Comparison of ENCODE assay signal across 8 cellular contexts in genomic region chr11:4607782-4608666, GRCh38. TPM values are rescaled to one million over a fixed set of nuclear protein-coding genes. Genes with fewer than 3 reads are reported as not detected.
DNase-seq lines count a peak whose midpoint lies in the region; FAIRE-seq and TF ChIP-seq lines count a peak whose summit lies in the region.

Gene TRIM68, minus strand, starts transcription at chr11:4608231. Its CDS starts 2,727 bp downstream, at chr11:4605504.

- no peak within 1 kb of the TSS for H2BK12ac ChIP-seq in H9 (ENCODE audit: insufficient read length, low read depth, low read length)

- no peaks in the 10 kb centered on the region for H3K23me2 ChIP-seq in H9 (ENCODE audit: insufficient read length, low read depth, low read length, poor library complexity, severe bottlenecking)

- no peaks in the 10 kb centered on the region for H3K9me3 Mint-ChIP-seq in H9
- H3K9me3 Mint-ChIP-seq in activated naive CD4-positive, alpha-beta T cell treated with anti-CD3 and anti-CD28 coated beads, Interleukin-2, amount 50 U/mL, for 24 hours: no peaks in the 10 kb centered on the region

- H2AK5ac ChIP-seq in H9 (ENCODE audit: insufficient read length, low read length): no peak within 1 kb of the TSS

- no peak within 1 kb of the TSS for H3K56ac ChIP-seq in H9 (ENCODE audit: insufficient read length, low read depth, low read length)

- H3T11ph ChIP-seq in H9 (ENCODE audit: low read length): no peak within 1 kb of the TSS

- no peak within 1 kb of the TSS for H3K4ac ChIP-seq in H9 (ENCODE audit: low read depth, low read length)

- WGBS in H9 (ENCODE audit: extremely low coverage, insufficient read length, low lambda C conversion rate): no CpG with 5 or more reads among the region's 43 CpGs
- WGBS in SK-N-SH (ENCODE audit: low lambda C conversion rate): 7% methylated on average over 27 of the region's 43 CpGs
- WGBS in testis, 2 donors: 4 to 7% methylated on average over 21 to 41 of the region's 43 CpGs

- H2AFZ ChIP-seq in H9 (ENCODE audit: low read length) (peak within 1 kb of the TSS; percentile 99), SK-N-SH (ENCODE audit: low read depth) (peak within 1 kb of the TSS; percentile 97)

- no peaks in the 10 kb centered on the region for H4K20me1 ChIP-seq in H9 (ENCODE audit: control insufficient read depth, insufficient read depth, insufficient read length)
- no peaks in the 10 kb centered on the region for H4K20me1 ChIP-seq in SK-N-SH (ENCODE audit: insufficient read depth)

- H3F3A ChIP-seq in SK-N-SH (replicated peaks; ENCODE audit: insufficient read depth): no peaks in the 10 kb centered on the region

- H3K79me1 ChIP-seq in H9 (ENCODE audit: insufficient read depth, low read depth, low read length, poor library complexity, severe bottlenecking): no peaks in the 10 kb centered on the region

- no peak within 1 kb of the TSS for H4K91ac ChIP-seq in H9 (ENCODE audit: insufficient read length, low read depth, low read length)

- peaks cover 19% of the 10 kb centered on the region for H3K27me3 Mint-ChIP-seq in H9 (ENCODE audit: low read depth)
- no peaks in the 10 kb centered on the region for H3K27me3 Mint-ChIP-seq in activated naive CD4-positive, alpha-beta T cell treated with anti-CD3 and anti-CD28 coated beads, Interleukin-2, amount 50 U/mL, for 24 hours

- H3K4me2 ChIP-seq in H9 (ENCODE audit: insufficient read depth, insufficient read length, low read length) (peak within 1 kb of the TSS; percentile 62), SK-N-SH (peak within 1 kb of the TSS; percentile 76)

- H3K27me3 ChIP-seq in H9 (ENCODE audit: insufficient read depth, low read length): no peaks in the 10 kb centered on the region
- no peaks in the 10 kb centered on the region for H3K27me3 ChIP-seq in MG63
- H3K27me3 ChIP-seq in SK-N-SH (ENCODE audit: insufficient read depth): no peaks in the 10 kb centered on the region
- no peaks in the 10 kb centered on the region for H3K27me3 ChIP-seq in testis

- TF ChIP-seq EP300 in SK-N-SH (IDR thresholded peaks at IDR 0.05; ENCODE audit: borderline replicate concordance in 1 of 2, low read depth in 1 of 2, low read length in 1 of 2): no peak

- no peak within 1 kb of the TSS for H2BK120ac ChIP-seq in H9 (ENCODE audit: low read depth, low read length, poor library complexity, severe bottlenecking)

- H2BK15ac ChIP-seq in H9 (ENCODE audit: low read depth, low read length): no peak within 1 kb of the TSS

- intact Hi-C loops in testis (cut with DNase I; ENCODE audit: low total_unique reads): no loop called here

- POLR2A ChIA-PET in SK-N-SH (lab: Yijun Ruan, JAX): interaction anchor here (1.2 kb wide), 1 partner anchor 9 kb away, joined by 4 read pairs; no protein-coding TSS in a partner anchor

- peaks cover 0 to 4% (median 0%) of the 10 kb centered on the region in 3 experiments; a peak in 2 of 7 replicates for H3K36me3 Mint-ChIP-seq in H9 (ENCODE audit: insufficient read depth in 1 of 3, low read depth in 3 of 3)
- peaks cover 2% of the 10 kb centered on the region for H3K36me3 Mint-ChIP-seq in activated naive CD4-positive, alpha-beta T cell treated with anti-CD3 and anti-CD28 coated beads, Interleukin-2, amount 50 U/mL, for 24 hours

- peak within 1 kb of the TSS in 1 of 3 experiments; percentile 87; a peak in 5 of 7 replicates for H3K27ac Mint-ChIP-seq in H9
- peak within 1 kb of the TSS; percentile 80 for H3K27ac Mint-ChIP-seq in activated naive CD4-positive, alpha-beta T cell treated with anti-CD3 and anti-CD28 coated beads, Interleukin-2, amount 50 U/mL, for 24 hours

- H3K9me3 ChIP-seq in H9 (ENCODE audit: control insufficient read depth, low read depth, low read length): no peaks in the 10 kb centered on the region
- no peaks in the 10 kb centered on the region for H3K9me3 ChIP-seq in MG63
- no peaks in the 10 kb centered on the region for H3K9me3 ChIP-seq in SK-N-SH
- no peaks in the 10 kb centered on the region for H3K9me3 ChIP-seq in testis

- H2BK5ac ChIP-seq in H9 (ENCODE audit: insufficient read length, low read length): no peak within 1 kb of the TSS

- peak; percentile 99 for FAIRE-seq in G401.6 (lab: Jason Lieb, UNC)

- no peaks in the 10 kb centered on the region for H3K4me1 ChIP-seq in H9 (ENCODE audit: insufficient read depth, low read length)
- H3K4me1 ChIP-seq in SK-N-SH (ENCODE audit: control insufficient read depth in 1 of 2, insufficient read depth in 2 of 2, low read depth in 1 of 2, low read length in 1 of 2): peaks cover 0 to 10% of the 10 kb centered on the region in 2 experiments; a peak in 3 of 4 replicates
- peaks cover 4% of the 10 kb centered on the region for H3K4me1 ChIP-seq in testis

- peak; percentile 97 for DNase-seq in H9
- peak; percentile 97 for DNase-seq in MG63
- DNase-seq in SK-N-SH: peak; percentile 96
- peak; percentile 99 for DNase-seq in germinal center (ENCODE audit: low spot score)
- DNase-seq in occipital lobe (lab: John Stamatoyannopoulos, UW): peak; percentile 97
- DNase-seq in testis: peak; percentile 97

- H2BK20ac ChIP-seq in H9 (ENCODE audit: low read depth, low read length, poor library complexity, severe bottlenecking): no peak within 1 kb of the TSS

- H3K79me2 ChIP-seq in H9 (ENCODE audit: insufficient read depth, low read length) (no peaks in the 10 kb centered on the region), SK-N-SH (ENCODE audit: insufficient read depth) (no peaks in the 10 kb centered on the region; the same call in 1 of the 2 replicates)

- H3K18ac ChIP-seq in H9 (ENCODE audit: insufficient read length, low read depth, low read length): peak within 1 kb of the TSS; percentile 90

- peak within 1 kb of the TSS; percentile 74 for H3K9ac ChIP-seq in H9 (ENCODE audit: extremely low read depth, insufficient read length, low read length)
- peak within 1 kb of the TSS; percentile 81 for H3K9ac ChIP-seq in SK-N-SH

- H3K14ac ChIP-seq in H9 (ENCODE audit: insufficient read depth, low read length): peak within 1 kb of the TSS; percentile 89; the same call in 1 of the 2 replicates

- H3K4me1 Mint-ChIP-seq in H9: peaks cover 7 to 9% of the 10 kb centered on the region in 2 experiments
- peaks cover 65% of the 10 kb centered on the region for H3K4me1 Mint-ChIP-seq in activated naive CD4-positive, alpha-beta T cell treated with anti-CD3 and anti-CD28 coated beads, Interleukin-2, amount 50 U/mL, for 24 hours

- CTCF ChIA-PET in SK-N-SH (lab: Yijun Ruan, JAX): interaction anchor here (0.6 to 2.9 kb wide), 5 partner anchors 9 to 57 kb away, joined by 3 to 10 read pairs (median 4); partner anchors contain the start of gene OR51D1

- H3K4me3 Mint-ChIP-seq in H9: peak within 1 kb of the TSS; percentile 82 to 88
- H3K4me3 Mint-ChIP-seq in activated naive CD4-positive, alpha-beta T cell treated with anti-CD3 and anti-CD28 coated beads, Interleukin-2, amount 50 U/mL, for 24 hours: peak within 1 kb of the TSS; percentile 92

- peak within 1 kb of the TSS; percentile 71 for H3K4me3 ChIP-seq in MG63
- peak within 1 kb of the TSS; percentile 73 to 79 for H3K4me3 ChIP-seq in SK-N-SH (ENCODE audit: low read depth in 2 of 2, low read length in 1 of 2)
- peak within 1 kb of the TSS; percentile 75 to 78 for H3K4me3 ChIP-seq in testis

- TF ChIP-seq POLR2A in testis (IDR thresholded peaks at IDR 0.05): no peak

- H3K23ac ChIP-seq in H9 (ENCODE audit: insufficient read length, low read depth, low read length): no peak within 1 kb of the TSS

- TF ChIP-seq CTCF in H9 (conservative IDR thresholded peaks at IDR 0.05): no peak; the same call in 2 of the 3 replicates
- no peak for TF ChIP-seq CTCF in SK-N-SH (IDR thresholded peaks at IDR 0.05)
- no peak for TF ChIP-seq CTCF in testis (IDR thresholded peaks at IDR 0.05)

- no peak for TF ChIP-seq RAD21 in SK-N-SH (IDR thresholded peaks at IDR 0.05; ENCODE audit: low read length)

- no peak within 1 kb of the TSS for H4K8ac ChIP-seq in H9 (replicated peaks; ENCODE audit: insufficient read length, low read depth, low read length)

- no peak within 1 kb of the TSS for H3K27ac ChIP-seq in H9 (ENCODE audit: insufficient read length, low read depth, low read length)
- H3K27ac ChIP-seq in SK-N-SH (ENCODE audit: low read depth in 2 of 2, low read length in 1 of 2): peak within 1 kb of the TSS; percentile 80 to 89
- H3K27ac ChIP-seq in testis: peak within 1 kb of the TSS; percentile 83 to 88

- H3K36me3 ChIP-seq in MG63 (no peaks in the 10 kb centered on the region), SK-N-SH (replicated peaks in 1 of 2; ENCODE audit: control insufficient read depth in 1 of 2, insufficient read depth in 2 of 2, low read length in 1 of 2) (peaks cover 12 to 15% of the 10 kb centered on the region in 2 experiments), testis (ENCODE audit: low read depth, missing control alignments) (no peaks in the 10 kb centered on the region)

- H3K9me2 ChIP-seq in SK-N-SH: no peaks in the 10 kb centered on the region

- H4K5ac ChIP-seq in H9 (ENCODE audit: insufficient read length, low read depth, low read length): no peak within 1 kb of the TSS

TF ChIP-seq in SK-N-SH, 30 proteins besides CTCF, POLR2A, EP300 and RAD21 (continues in another document):
- TF ChIP-seq IRF3 (IDR thresholded peaks at IDR 0.05; ENCODE audit: low read depth, low read length): peak; percentile 75
- TF ChIP-seq SIN3A (IDR thresholded peaks at IDR 0.05; ENCODE audit: borderline replicate concordance, low read depth, low read length): peak; percentile 81; the same call in 1 of the 2 replicates

RNA-seq across cellular contexts. Expression of gene TRIM68, which starts in this region (rescaled TPM):
- total RNA-seq in H9 (2021): 7.5 and 9.9 TPM in 2 replicates
- 6.2 and 9.9 TPM in 2 replicates for total RNA-seq in MG63 (2014; rRNA removed; shearing (Covaris generic); ENCODE audit: low replicate concordance)
- 4.9 and 6.1 TPM in 2 replicates for polyA plus RNA-seq in SK-N-SH (2012; rRNA removed)
- polyA plus RNA-seq in SK-N-SH (2012; cell fraction: cytosol; rRNA removed): 4.9 and 6.0 TPM in 2 replicates
- polyA plus RNA-seq in SK-N-SH (2012; cell fraction: nucleus; rRNA removed): 9.3 and 12.4 TPM in 2 replicates
- 10.8 TPM for total RNA-seq in occipital lobe
- total RNA-seq in testis: 10 to 100 TPM; 20.5 to 20.8 TPM
- polyA plus RNA-seq in testis (ENCODE audit: insufficient read depth, low read depth, low replicate concordance): 16.4 TPM
